Comparison of ENCODE assay signal across 32 cellular contexts in the genomic region with DNA sequence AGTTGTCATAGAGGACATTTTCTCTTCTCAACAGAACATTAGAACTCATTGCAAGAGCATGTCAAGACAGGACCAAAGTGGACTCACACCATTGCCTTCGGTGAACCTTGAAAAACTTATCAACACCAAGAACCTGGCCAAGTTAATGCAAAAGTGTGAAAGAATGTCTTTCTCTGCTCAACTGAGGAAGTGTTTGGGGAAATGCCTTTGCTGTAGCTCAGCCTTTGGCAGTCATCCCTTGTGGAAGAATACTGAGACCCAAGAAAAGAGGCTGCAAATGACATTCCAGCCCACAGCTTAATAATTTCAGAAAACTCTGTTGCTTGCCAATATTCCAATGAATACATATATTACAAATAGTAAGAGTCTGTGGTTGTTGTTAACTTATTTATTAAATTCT.
DNase-seq lines count a peak whose midpoint lies in the region; ATAC-seq, FAIRE-seq and TF ChIP-seq lines count a peak whose summit lies in the region.
"Had no signal": no experiment of that assay in that cellular context is flagged by ENCODE, and none has a peak within 500 bp of the region (broad histone marks: within the 10 kb centered on the region; RNA-seq: fewer than 3 reads in every experiment).

No MANE protein-coding gene starts in this region.

- H2AFZ ChIP-seq in endothelial cell of umbilical vein (ENCODE audit: low read depth, low read length) = no peak overlapping the region

- H3K4me3 Mint-ChIP-seq in nephron (no peak overlapping the region), T-cell (no peak overlapping the region)
- H3K4me3 Mint-ChIP-seq: activated naive CD4-positive, alpha-beta T cell treated with anti-CD3 and anti-CD28 coated beads for 36 hours; H9; immature natural killer cell; stimulated activated naive CD8-positive, alpha-beta T cell treated with anti-CD3 and anti-CD28 coated beads, Interleukin-15, amount 100 ng/mL, for 72 hours had no signal

- DNase-seq in AG10803 (ENCODE audit: low read depth) (peak; percentile 68), RWPE1 (ENCODE audit: low spot score) (peak; percentile 0), endothelial cell of umbilical vein (ENCODE audit: low read depth, low spot score) (peak; percentile 89), T-cell (no peak), sciatic nerve (ENCODE audit: low spot score) (no peak)
- no peak for DNase-seq in activated naive CD4-positive, alpha-beta T cell treated with anti-CD3 and anti-CD28 coated beads, Interleukin-2, amount 50 U/mL, for 72 hours (ENCODE audit: low spot score in 2 of 2)
- DNase-seq: activated CD4-positive, CD25-positive, alpha-beta regulatory T cell; activated naive CD4-positive, alpha-beta T cell treated with anti-CD3 and anti-CD28 coated beads for 36 hours; amniotic stem cell; dorsolateral prefrontal cortex; foreskin melanocyte; H9; hypothalamus; immature natural killer cell; left ventricle myocardium inferior; MM.1S; NCI-H1436; NCI-H2081 treated with DMSO at 0.1 percent for 48 hours; occipital lobe; stimulated activated CD4-positive, alpha-beta T cell treated with anti-CD3 and anti-CD28 coated beads, Interleukin-1b, Interleukin-23, amount 100 ng/mL, for 48 hours; stimulated activated CD8-positive, alpha-beta memory T cell treated with anti-CD3 and anti-CD28 coated beads, Interleukin-4, amount 100 ng/mL, for 48 hours; stimulated activated naive CD8-positive, alpha-beta T cell treated with anti-CD3 and anti-CD28 coated beads, Interleukin-15, amount 100 ng/mL, for 72 hours; T-helper 1 cell had no signal

- H3K4me2 ChIP-seq in endothelial cell of umbilical vein (ENCODE audit: insufficient read depth, low read length) = no peak overlapping the region
- H3K4me2 ChIP-seq: A549, BLaER1, smooth muscle cell had no signal

- FAIRE-seq in endothelial cell of umbilical vein (lab: Jason Lieb, UNC) = peak; percentile 54
- FAIRE-seq: A549, G401.6, GM19239 had no signal

- H3K9ac ChIP-seq in endothelial cell of umbilical vein (replicated peaks; ENCODE audit: extremely low read depth, insufficient read depth, low read length) = no peak overlapping the region
- H3K9ac ChIP-seq: BLaER1 had no signal

- ATAC-seq in T-cell (replicated peaks in 1 of 4) (no peak), sciatic nerve (no peak), HG03432 (IDR thresholded peaks at IDR 0.05; ENCODE audit: unreplicated experiment) (no peak)
- ATAC-seq in activated naive CD4-positive, alpha-beta T cell treated with anti-CD3 and anti-CD28 coated beads, Interleukin-2, amount 50 U/mL, for 72 hours = no peak
- ATAC-seq: A549; stimulated activated naive CD8-positive, alpha-beta T cell treated with anti-CD3 and anti-CD28 coated beads, Interleukin-15, amount 100 ng/mL, for 72 hours had no signal

- no TSS peak for BruUV-seq in endothelial cell of umbilical vein (replicated peaks; lab: Mats Ljungman, UMichigan)

- H3K27me3 ChIP-seq in endothelial cell of umbilical vein (ENCODE audit: control insufficient read depth in 2 of 2, insufficient read depth in 2 of 2, low read length in 2 of 2) = no peaks in the 10 kb centered on the region
- H3K27me3 ChIP-seq: BLaER1, dorsolateral prefrontal cortex, SJSA1, vagina had no signal

- H4K20me1 ChIP-seq in endothelial cell of umbilical vein (replicated peaks; ENCODE audit: control insufficient read depth, extremely low read depth, insufficient read depth, low read length) = no peaks in the 10 kb centered on the region
- H4K20me1 ChIP-seq: BLaER1 had no signal

- CTCF ChIA-PET in RWPE1 (lab: Yijun Ruan, JAX) (interaction anchor here (1.2 kb wide), 1 partner anchor 296 kb away, joined by 4 read pairs; no protein-coding TSS in a partner anchor), endothelial cell of umbilical vein (lab: Charles Lee) (interaction anchor here (0.9 to 1.1 kb wide), 2 partner anchors 9 to 166 kb away, joined by 3 read pairs; no protein-coding TSS in a partner anchor), T-cell (lab: Charles Lee) (interaction anchor here in 1 of 2 donors (0.6 kb wide), 1 partner anchor 552 kb away, joined by 4 read pairs; no protein-coding TSS in a partner anchor)

- H3K27me3 Mint-ChIP-seq in nephron (ENCODE audit: low read depth) = no peaks in the 10 kb centered on the region
- no peaks in the 10 kb centered on the region for H3K27me3 Mint-ChIP-seq in T-cell
- H3K27me3 Mint-ChIP-seq: stimulated activated naive CD8-positive, alpha-beta T cell treated with anti-CD3 and anti-CD28 coated beads, Interleukin-15, amount 100 ng/mL, for 72 hours had no signal

- no peak for TF ChIP-seq POLR2A in endothelial cell of umbilical vein (IDR thresholded peaks at IDR 0.05; ENCODE audit: low read depth, low read length)

- no peaks in the 10 kb centered on the region for H3K9me1 ChIP-seq in endothelial cell of umbilical vein (replicated peaks; ENCODE audit: control insufficient read depth, extremely low read depth, insufficient read depth, low read length)

- intact Hi-C loops in endothelial cell of umbilical vein (cut with micrococcal nuclease) (no loop called here), sciatic nerve (cut with DNase I) (no loop called here)

- H3K27ac Mint-ChIP-seq in nephron (peak overlapping the region in 2 of 3 experiments; percentile 10 to 30), T-cell (no peak overlapping the region)
- no peak overlapping the region for H3K27ac Mint-ChIP-seq in activated naive CD4-positive, alpha-beta T cell treated with anti-CD3 and anti-CD28 coated beads, Interleukin-2, amount 50 U/mL, for 72 hours
- H3K27ac Mint-ChIP-seq: activated naive CD4-positive, alpha-beta T cell treated with anti-CD3 and anti-CD28 coated beads for 36 hours; H9; immature natural killer cell; stimulated activated naive CD8-positive, alpha-beta T cell treated with anti-CD3 and anti-CD28 coated beads, Interleukin-15, amount 100 ng/mL, for 72 hours had no signal

- dilution Hi-C loops in endothelial cell of umbilical vein (cut with MboI; ENCODE audit: extremely low pct_ligation_motif_present, low sequenced_read_pairs) = no loop called here

- H3K9me3 ChIP-seq in endothelial cell of umbilical vein (replicated peaks; ENCODE audit: control insufficient read depth, insufficient read depth, low read length) = no peaks in the 10 kb centered on the region
- H3K9me3 ChIP-seq: A549, BLaER1, SJSA1, vagina had no signal

- POLR2A ChIA-PET in RWPE1 (lab: Yijun Ruan, JAX; ENCODE audit: low non-redundant PET) (no interaction called here), endothelial cell of umbilical vein (lab: Charles Lee) (no interaction called here), T-cell (lab: Charles Lee) (no interaction called here)

- H3K27ac ChIP-seq in RWPE1 = no peak overlapping the region
- no peak overlapping the region for H3K27ac ChIP-seq in endothelial cell of umbilical vein (ENCODE audit: insufficient read depth, low read depth, low read length)
- H3K27ac ChIP-seq: A549, BLaER1, dorsolateral prefrontal cortex, left ventricle myocardium inferior, SJSA1, vagina had no signal

- H3K79me2 ChIP-seq in endothelial cell of umbilical vein (ENCODE audit: control insufficient read depth, insufficient read depth, low read length) = no peaks in the 10 kb centered on the region

- no peaks in the 10 kb centered on the region for H3K4me1 Mint-ChIP-seq in nephron
- no peaks in the 10 kb centered on the region for H3K4me1 Mint-ChIP-seq in T-cell
- H3K4me1 Mint-ChIP-seq: H9; immature natural killer cell; stimulated activated naive CD8-positive, alpha-beta T cell treated with anti-CD3 and anti-CD28 coated beads, Interleukin-15, amount 100 ng/mL, for 72 hours had no signal

- no peaks in the 10 kb centered on the region for H3K36me3 ChIP-seq in endothelial cell of umbilical vein (ENCODE audit: control insufficient read depth in 2 of 2, extremely low read depth in 1 of 2, insufficient read depth in 2 of 2, low read length in 2 of 2)
- H3K36me3 ChIP-seq: BLaER1, left ventricle myocardium inferior, SJSA1, vagina had no signal

- TF ChIP-seq CTCF in AG10803 (conservative IDR thresholded peaks at IDR 0.05; ENCODE audit: low read length) (no peak), RWPE1 (conservative IDR thresholded peaks at IDR 0.05; ENCODE audit: low read depth) (no peak), endothelial cell of umbilical vein (IDR thresholded peaks at IDR 0.05; ENCODE audit: extremely low read depth in 1 of 2, insufficient read depth in 1 of 2, low read depth in 1 of 2, low read length in 2 of 2) (no peak), nephron (IDR thresholded peaks at IDR 0.05; ENCODE audit: unreplicated experiment in 3 of 3) (no peak)

- H3K4me3 ChIP-seq in AG10803 (ENCODE audit: low read length) = no peak overlapping the region
- H3K4me3 ChIP-seq in endothelial cell of umbilical vein (replicated peaks in 1 of 3; ENCODE audit: insufficient read depth in 1 of 3, low read depth in 1 of 3, low read length in 3 of 3) = no peak overlapping the region
- H3K4me3 ChIP-seq: A549, BLaER1, dorsolateral prefrontal cortex, left ventricle myocardium inferior, SJSA1, smooth muscle cell, vagina had no signal

- H3K9me3 Mint-ChIP-seq in nephron (peaks cover 6% of the 10 kb centered on the region), T-cell (peaks cover 22 to 27% (median 22%) of the 10 kb centered on the region in 3 donors)
- H3K9me3 Mint-ChIP-seq in activated naive CD4-positive, alpha-beta T cell treated with anti-CD3 and anti-CD28 coated beads, Interleukin-2, amount 50 U/mL, for 72 hours = peaks cover 24 to 35% of the 10 kb centered on the region in 2 donors

- H3K4me1 ChIP-seq in endothelial cell of umbilical vein (ENCODE audit: control insufficient read depth, extremely low read depth, insufficient read depth, low read length) = no peaks in the 10 kb centered on the region
- H3K4me1 ChIP-seq: A549, BLaER1, left ventricle myocardium inferior, SJSA1, vagina had no signal

- H3K36me3 Mint-ChIP-seq in nephron (ENCODE audit: low read depth) = no peaks in the 10 kb centered on the region
- no peaks in the 10 kb centered on the region for H3K36me3 Mint-ChIP-seq in T-cell
- peaks cover 4 to 5% of the 10 kb centered on the region in 2 donors for H3K36me3 Mint-ChIP-seq in activated naive CD4-positive, alpha-beta T cell treated with anti-CD3 and anti-CD28 coated beads, Interleukin-2, amount 50 U/mL, for 72 hours

TF ChIP-seq in endothelial cell of umbilical vein, 7 proteins besides CTCF, POLR2A, EP300 and RAD21:
- TF ChIP-seq MAX (IDR thresholded peaks at IDR 0.05; ENCODE audit: insufficient read depth, insufficient read length) (no peak), JUN (IDR thresholded peaks at IDR 0.05; ENCODE audit: borderline replicate concordance, insufficient read depth, insufficient read length, low read depth) (peak; percentile 35), MYC (IDR thresholded peaks at IDR 0.05; ENCODE audit: low read depth, low read length) (no peak), FOS (IDR thresholded peaks at IDR 0.05; ENCODE audit: borderline replicate concordance, insufficient read depth, low read length) (peak; percentile 14)

Comparison
In these comparisons a context has a peak if more than half of its experiments do, and no peak if none do; other contexts are left out.
1. DNase-seq: peak in AG10803 (single experiment), RWPE1 (single experiment) and endothelial cell of umbilical vein (single experiment); none in T-cell (0 of 34), sciatic nerve (single experiment) and activated naive CD4-positive, alpha-beta T cell treated with anti-CD3 and anti-CD28 coated beads, Interleukin-2, amount 50 U/mL, for 72 hours (0 of 2).
2. H3K27ac Mint-ChIP-seq: peak in nephron (2 of 3); none in T-cell (0 of 2) and activated naive CD4-positive, alpha-beta T cell treated with anti-CD3 and anti-CD28 coated beads, Interleukin-2, amount 50 U/mL, for 72 hours (0 of 2).